ENCODE assay signal across 8 cellular contexts in genomic region chr5:62236593-62236992, GRCh38.
DNase-seq lines count a peak whose midpoint lies in the region; ATAC-seq, FAIRE-seq and TF ChIP-seq lines count a peak whose summit lies in the region.
"Not testable (repeated sequence)": the region's sequence is repeated elsewhere in the genome, so short reads cannot be mapped to it uniquely, and the experiment has no call there.

No MANE protein-coding gene starts in this region.

- H3K4me2 ChIP-seq in K562 (ENCODE audit: insufficient read depth, low read length), result not testable (repeated sequence)

- H2AFZ ChIP-seq in K562 (ENCODE audit: low read depth, low read length), result not testable (repeated sequence)

- CTCF ChIA-PET in activated CD8-positive, alpha-beta T cell treated with anti-CD3 and anti-CD28 coated beads for 36 hours (lab: Charles Lee); K562 (lab: Yijun Ruan, JAX; ENCODE audit: low intra/inter-chr PET ratio): not testable (repeated sequence)

- H3K4me1 Mint-ChIP-seq in activated CD8-positive, alpha-beta T cell treated with anti-CD3 and anti-CD28 coated beads for 36 hours (ENCODE audit: low read depth), result peaks cover 42% of the 10 kb centered on the region

- not testable (repeated sequence) for H3K9ac ChIP-seq in K562 (ENCODE audit: insufficient read depth in 1 of 2, low read depth in 2 of 2, low read length in 2 of 2)

- not testable (repeated sequence) for BruUV-seq in K562 (replicated peaks; lab: Mats Ljungman, UMichigan)

- H3K4me3 ChIP-seq in K562, result not testable (repeated sequence)

- H3K27ac ChIP-seq in K562 (ENCODE audit: extremely low read depth, low read depth, low read length), result not testable (repeated sequence)

- FAIRE-seq in K562 (lab: Jason Lieb, UNC), result not testable (repeated sequence)

- TF ChIP-seq RAD21 in K562 (CRISPR knock-in tag; conservative IDR thresholded peaks at IDR 0.05 in 1 of 2, IDR thresholded peaks at IDR 0.05 in 1 of 2), result not testable (repeated sequence)

- POLR2A ChIA-PET in activated CD8-positive, alpha-beta T cell treated with anti-CD3 and anti-CD28 coated beads for 36 hours (lab: Charles Lee), result interaction anchor here (0.9 to 1.1 kb wide), 2 partner anchors 49 to 69 kb away, joined by 3 read pairs; partner anchors contain the start of gene KIF2A
- POLR2A ChIA-PET in K562 (lab: Yijun Ruan, JAX), result interaction anchor here (0.6 kb wide), 1 partner anchor 114 kb away, joined by 3 read pairs; no protein-coding TSS in a partner anchor

- in situ Hi-C loops in K562 (cut with MboI), result not testable (repeated sequence)

- H3K9me1 ChIP-seq in K562 (ENCODE audit: control insufficient read depth, insufficient read depth, low read length), result not testable (repeated sequence)

- H3K4me3 Mint-ChIP-seq in activated CD8-positive, alpha-beta T cell treated with anti-CD3 and anti-CD28 coated beads for 36 hours, result not testable (repeated sequence)

- DNase-seq in activated CD8-positive, alpha-beta T cell treated with anti-CD3 and anti-CD28 coated beads for 36 hours, result peak; percentile 70
- not testable (repeated sequence) for DNase-seq in K562 (ENCODE audit: extremely low read depth in 1 of 4, low spot score in 3 of 4); sciatic nerve (ENCODE audit: low spot score)
- DNase-seq in stimulated activated naive CD8-positive, alpha-beta T cell treated with anti-CD3 and anti-CD28 coated beads, Interleukin-15, Interleukin-2, amounts not matched to agents 100 U/mL and 50 U/mL, for 24 hours, result peak; percentile 65

- not testable (repeated sequence) for H3K9me3 ChIP-seq in K562 (replicated peaks; ENCODE audit: control insufficient read depth, insufficient read depth, low read depth, low read length)

- H3K4me1 ChIP-seq in K562 (replicated peaks in 1 of 2; ENCODE audit: control insufficient read depth in 2 of 2, insufficient read depth in 2 of 2, low read length in 2 of 2), result not testable (repeated sequence)

- TF ChIP-seq EP300 in K562 (IDR thresholded peaks at IDR 0.05; ENCODE audit: low read length), result not testable (repeated sequence)

- not testable (repeated sequence) for H3K9me3 Mint-ChIP-seq in activated CD8-positive, alpha-beta T cell treated with anti-CD3 and anti-CD28 coated beads for 36 hours

- intact Hi-C loops in activated CD8-positive, alpha-beta T cell treated with anti-CD3 and anti-CD28 coated beads for 36 hours (cut with micrococcal nuclease), result loop anchor here (10.0 kb wide), 1 partner anchor 48 kb away; no protein-coding TSS in a partner anchor
- intact Hi-C loops in K562 (cut with micrococcal nuclease), result loop anchor here (5.0 kb wide), 1 partner anchor 116 kb away; no protein-coding TSS in a partner anchor
- intact Hi-C loops in sciatic nerve (cut with DNase I), result not testable (repeated sequence)

- H3K36me3 Mint-ChIP-seq in activated CD8-positive, alpha-beta T cell treated with anti-CD3 and anti-CD28 coated beads for 36 hours (ENCODE audit: low read depth), result not testable (repeated sequence)

- not testable (repeated sequence) for TF ChIP-seq POLR2A in K562 (conservative IDR thresholded peaks at IDR 0.05)

- not testable (repeated sequence) for H3K27me3 Mint-ChIP-seq in activated CD8-positive, alpha-beta T cell treated with anti-CD3 and anti-CD28 coated beads for 36 hours

- TF ChIP-seq CTCF in activated CD8-positive, alpha-beta T cell treated with anti-CD3 and anti-CD28 coated beads for 36 hours (IDR thresholded peaks at IDR 0.05); K562 (IDR thresholded peaks at IDR 0.05 in 2 of 3, conservative IDR thresholded peaks at IDR 0.05 in 1 of 3; ENCODE audit: insufficient read depth in 2 of 3, low read depth in 1 of 3, low read length in 3 of 3): not testable (repeated sequence)

- not testable (repeated sequence) for H3K36me3 ChIP-seq in K562 (ENCODE audit: control insufficient read depth, insufficient read depth, low read length)

- H3K27ac Mint-ChIP-seq in activated CD8-positive, alpha-beta T cell treated with anti-CD3 and anti-CD28 coated beads for 36 hours, result peak overlapping the region; percentile 72

- not testable (repeated sequence) for H3K79me2 ChIP-seq in K562 (ENCODE audit: control insufficient read depth, insufficient read depth, low read length)

- ATAC-seq in GM18511 (IDR thresholded peaks at IDR 0.05; ENCODE audit: unreplicated experiment), result peak; percentile 83
- ATAC-seq in GM21447 (IDR thresholded peaks at IDR 0.05; ENCODE audit: unreplicated experiment), result peak; percentile 67
- ATAC-seq in HG02798 (IDR thresholded peaks at IDR 0.05; ENCODE audit: poor library complexity, unreplicated experiment), result peak; percentile 85
- ATAC-seq in HG03565 (IDR thresholded peaks at IDR 0.05; ENCODE audit: unreplicated experiment), result peak; percentile 56
- ATAC-seq in activated CD8-positive, alpha-beta T cell treated with anti-CD3 and anti-CD28 coated beads for 36 hours, result peak; percentile 82
- ATAC-seq in K562, result peak; percentile 40
- peak; percentile 53 for ATAC-seq in sciatic nerve
- ATAC-seq in stimulated activated naive CD8-positive, alpha-beta T cell treated with anti-CD3 and anti-CD28 coated beads, Interleukin-15, Interleukin-2, amounts not matched to agents 100 U/mL and 50 U/mL, for 24 hours, result peak; percentile 94

- WGBS in K562 (ENCODE audit: insufficient coverage, low coverage, missing lambda C conversion rate), result 65% methylated on average over 7 of the region's 7 CpGs

- not testable (repeated sequence) for H4K20me1 ChIP-seq in K562 (replicated peaks; ENCODE audit: control insufficient read depth, insufficient read depth, low read length)

- not testable (repeated sequence) for H3K27me3 ChIP-seq in K562 (ENCODE audit: control insufficient read depth in 2 of 2, insufficient read depth in 2 of 2, low read length in 2 of 2)

Comparison
In these comparisons a context has a peak if more than half of its experiments do, and no peak if none do; other contexts are left out.
1. ATAC-seq: peak in every context shown above with its lines; median percentile 94 in stimulated activated naive CD8-positive, alpha-beta T cell treated with anti-CD3 and anti-CD28 coated beads, Interleukin-15, Interleukin-2, amounts not matched to agents 100 U/mL and 50 U/mL, for 24 hours; 85 in HG02798; 83 in GM18511; 82 in activated CD8-positive, alpha-beta T cell treated with anti-CD3 and anti-CD28 coated beads for 36 hours; 67 in GM21447; 56 in HG03565; 53 in sciatic nerve; 40 in K562.